In the genomic region with DNA sequence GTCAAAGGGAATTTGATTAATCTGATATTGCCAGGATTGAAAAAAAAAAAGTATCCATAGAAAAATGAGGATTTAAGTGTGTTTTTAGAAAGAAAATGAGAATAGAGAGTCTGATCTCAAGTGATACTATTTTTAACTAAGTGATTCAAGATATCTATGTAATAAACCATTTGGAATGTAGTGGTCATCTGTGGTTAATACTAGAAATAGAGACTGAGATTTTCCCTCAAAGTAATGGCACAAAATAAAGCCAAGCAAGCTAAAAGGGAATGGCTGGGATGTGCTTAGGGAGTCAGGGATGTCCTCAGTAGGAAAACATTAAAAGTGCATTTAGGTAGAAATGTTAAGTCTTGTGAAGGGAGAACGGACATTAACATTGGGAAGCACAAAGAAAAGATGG, we compare ENCODE assay signal across 19 cellular contexts.
DNase-seq lines count a peak whose midpoint lies in the region; ATAC-seq and TF ChIP-seq lines count a peak whose summit lies in the region.
"Had no signal": no experiment of that assay in that cellular context is flagged by ENCODE, and none has a peak within 500 bp of the region (broad histone marks: within the 10 kb centered on the region; RNA-seq: fewer than 3 reads in every experiment).

No MANE protein-coding gene starts in this region.

- no peaks in the 10 kb centered on the region for H3K36me3 ChIP-seq in smooth muscle cell (ENCODE audit: low read depth)
- H3K36me3 ChIP-seq: HAP-1 had no signal

- H3F3A ChIP-seq in smooth muscle cell (ENCODE audit: low read depth), result no peaks in the 10 kb centered on the region

- TF ChIP-seq CTCF in smooth muscle cell (IDR thresholded peaks at IDR 0.05; ENCODE audit: borderline replicate concordance, insufficient read depth, poor library complexity, severe bottlenecking), result no peak

- no peaks in the 10 kb centered on the region for H3K27me3 ChIP-seq in smooth muscle cell (ENCODE audit: low read depth)

- DNase-seq in EH (ENCODE audit: low read depth) (peak; percentile 51), M059J (ENCODE audit: low read depth) (peak; percentile 4), glomerular visceral epithelial cell (ENCODE audit: extremely low spot score) (peak; percentile 38), smooth muscle cell (lab: John Stamatoyannopoulos, UW; ENCODE audit: unreplicated experiment) (no peak), SKM-1 treated with dmso at 0.1 percent for 144 hours (lab: John Stamatoyannopoulos, UW; ENCODE audit: unreplicated experiment) (no peak)
- DNase-seq: DMS 273 treated with DMSO at 0.1 percent for 48 hours, DND-41, GDM1, NCI-H1105, NCI-H1694, NCI-H510A, NCI-H748 treated with DMSO at 0.1 percent for 48 hours, OCI-M1, RPMI8226, SHP77 treated with DMSO at 0.1 percent for 48 hours, SK-N-SH had no signal

- H4K20me1 ChIP-seq in smooth muscle cell (ENCODE audit: low read depth), result no peaks in the 10 kb centered on the region

- no peaks in the 10 kb centered on the region for H3K9me3 ChIP-seq in smooth muscle cell (replicated peaks; ENCODE audit: low read depth)
- H3K9me3 ChIP-seq: HAP-1, SK-N-SH had no signal

- no peak overlapping the region for H3K27ac ChIP-seq in smooth muscle cell (ENCODE audit: low read depth)

- no peak for ATAC-seq in HG03159 (IDR thresholded peaks at IDR 0.05; ENCODE audit: unreplicated experiment)
- no peak for ATAC-seq in HG02973 (IDR thresholded peaks at IDR 0.05; ENCODE audit: unreplicated experiment)

- H3K4me1 ChIP-seq in smooth muscle cell (ENCODE audit: low read depth), result no peaks in the 10 kb centered on the region
- H3K4me1 ChIP-seq: HAP-1 had no signal

- H3K79me2 ChIP-seq in smooth muscle cell (ENCODE audit: low read depth), result no peaks in the 10 kb centered on the region

- 81% methylated on average over 1 of the region's 1 CpG for WGBS in smooth muscle cell (ENCODE audit: low lambda C conversion rate)

- H3K9ac ChIP-seq in smooth muscle cell (ENCODE audit: low read depth), result no peak overlapping the region
- H3K9ac ChIP-seq: SK-N-SH had no signal

- H2AFZ ChIP-seq in smooth muscle cell (ENCODE audit: low read depth), result no peak overlapping the region

- peak overlapping the region; percentile 11 for H3K4me2 ChIP-seq in smooth muscle cell
- H3K4me2 ChIP-seq: SK-N-SH had no signal

- H3K4me3 ChIP-seq in smooth muscle cell, result no peak overlapping the region
- H3K4me3 ChIP-seq: HAP-1 had no signal

Comparison
In these comparisons a context has a peak if more than half of its experiments do, and no peak if none do; other contexts are left out.
1. DNase-seq: peak in EH (single experiment), M059J (single experiment) and glomerular visceral epithelial cell (single experiment); none in smooth muscle cell (single experiment) and SKM-1 treated with dmso at 0.1 percent for 144 hours (single experiment).